ENCODE assay signal across 10 cellular contexts in genomic region chr2:201219328-201220096, GRCh38. TPM values are rescaled to one million over a fixed set of nuclear protein-coding genes. Genes with fewer than 3 reads are reported as not detected.
DNase-seq lines count a peak whose midpoint lies in the region; ATAC-seq and TF ChIP-seq lines count a peak whose summit lies in the region.
"Had no signal": no experiment of that assay in that cellular context is flagged by ENCODE, and none has a peak within 500 bp of the region (broad histone marks: within the 10 kb centered on the region; RNA-seq: fewer than 3 reads in every experiment).

No MANE protein-coding gene starts in this region.

- peaks cover 19 to 41% (median 33%) of the 10 kb centered on the region in 11 experiments; a peak in 21 of 22 replicates for H3K36me3 ChIP-seq in BLaER1 treated with 17β-estradiol and CSF1 and Interleukin-3, amounts not matched to agents 10 nM and 100 nM
- H3K36me3 ChIP-seq in HUES48 (ENCODE audit: control insufficient read depth, insufficient read depth, low read length), result no peaks in the 10 kb centered on the region
- peaks cover 0 to 3% of the 10 kb centered on the region in 2 donors for H3K36me3 ChIP-seq in muscle layer of duodenum (ENCODE audit: control insufficient read depth in 1 of 2, insufficient read depth in 2 of 2, low read length in 2 of 2)
- no peaks in the 10 kb centered on the region; the same call in 1 of the 2 replicates for H3K36me3 ChIP-seq in H7 (replicated peaks; ENCODE audit: control insufficient read depth, insufficient read depth, low read length)

- H3K27ac Mint-ChIP-seq in activated naive CD8-positive, alpha-beta T cell treated with anti-CD3 and anti-CD28 coated beads, Interleukin-2, amount 10 ng/mL, durations not matched to agents 7 days and 5 days, result peak overlapping the region; percentile 73

- TF ChIP-seq CTCF in dorsolateral prefrontal cortex (IDR thresholded peaks at IDR 0.05 in 54 of 56, conservative IDR thresholded peaks at IDR 0.05 in 2 of 56; ENCODE audit: low read depth in 1 of 56, partially characterized antibody in 56 of 56), result no peak

- peak overlapping the region in 7 of 11 experiments; percentile 30 to 84 (median 67); a peak in 13 of 22 replicates for H3K4me2 ChIP-seq in BLaER1 treated with 17β-estradiol and CSF1 and Interleukin-3, amounts not matched to agents 10 nM and 100 nM

- H3K9me3 ChIP-seq in BLaER1 treated with 17β-estradiol and CSF1 and Interleukin-3, amounts not matched to agents 10 nM and 100 nM (replicated peaks in 1 of 11), result no peaks in the 10 kb centered on the region
- H3K9me3 ChIP-seq in HUES48 (ENCODE audit: control insufficient read depth, insufficient read depth, low read length) (no peaks in the 10 kb centered on the region; the same call in 1 of the 2 replicates), muscle layer of duodenum (ENCODE audit: control insufficient read depth in 1 of 2, low read length in 2 of 2) (no peaks in the 10 kb centered on the region)

- H3K4me1 ChIP-seq in BLaER1 treated with 17β-estradiol and CSF1 and Interleukin-3, amounts not matched to agents 10 nM and 100 nM, result peaks cover 7 to 34% (median 20%) of the 10 kb centered on the region in 10 experiments; a peak in 19 of 20 replicates
- H3K4me1 ChIP-seq in HUES48 (ENCODE audit: control insufficient read depth, insufficient read depth, low read length), result peaks cover 22% of the 10 kb centered on the region
- no peaks in the 10 kb centered on the region for H3K4me1 ChIP-seq in muscle layer of duodenum (ENCODE audit: control insufficient read depth in 1 of 2, insufficient read depth in 2 of 2, low read length in 2 of 2)

- peaks cover 30% of the 10 kb centered on the region for H3K36me3 Mint-ChIP-seq in activated naive CD8-positive, alpha-beta T cell treated with anti-CD3 and anti-CD28 coated beads, Interleukin-2, amount 10 ng/mL, durations not matched to agents 7 days and 5 days

- no peak for DNase-seq in activated naive CD8-positive, alpha-beta T cell treated with anti-CD3 and anti-CD28 coated beads, Interleukin-2, amount 10 ng/mL, durations not matched to agents 7 days and 5 days
- no peak for DNase-seq in H7
- no peak for DNase-seq in dorsolateral prefrontal cortex
- no peak for DNase-seq in NCI-H82 treated with DMSO at 0.1 percent for 48 hours (lab: John Stamatoyannopoulos, UW; ENCODE audit: unreplicated experiment)
- no peak for DNase-seq in mucosa of gallbladder (ENCODE audit: low spot score)
- DNase-seq: NCI-H1092, occipital lobe had no signal

- peak overlapping the region in 3 of 11 experiments; percentile 14 to 45 (median 35); a peak in 3 of 22 replicates for H3K9ac ChIP-seq in BLaER1 treated with 17β-estradiol and CSF1 and Interleukin-3, amounts not matched to agents 10 nM and 100 nM
- 0 out of 2 replicates have a peak overlapping the region, but pooled peaks have one; percentile 25 for H3K9ac ChIP-seq in HUES48 (ENCODE audit: low read depth, low read length)

- POLR2A ChIA-PET in activated naive CD8-positive, alpha-beta T cell treated with anti-CD3 and anti-CD28 coated beads, Interleukin-2, amount 10 ng/mL, durations not matched to agents 7 days and 5 days (lab: Charles Lee), result interaction anchor here (0.6 to 2.1 kb wide), 4 partner anchors 34 to 355 kb away, joined by 3 to 11 read pairs (median 4); partner anchors contain the start of genes CASP10, CLK1 and ORC2

- H3K4me1 Mint-ChIP-seq in activated naive CD8-positive, alpha-beta T cell treated with anti-CD3 and anti-CD28 coated beads, Interleukin-2, amount 10 ng/mL, durations not matched to agents 7 days and 5 days, result peaks cover 47% of the 10 kb centered on the region

- peak overlapping the region in 3 of 11 experiments; percentile 36 to 58 (median 37); a peak in 5 of 22 replicates for H3K27ac ChIP-seq in BLaER1 treated with 17β-estradiol and CSF1 and Interleukin-3, amounts not matched to agents 10 nM and 100 nM
- H3K27ac ChIP-seq in HUES48 (ENCODE audit: low read depth, low read length) (peak overlapping the region; percentile 68), muscle layer of duodenum (ENCODE audit: low read length) (peak overlapping the region; percentile 30), dorsolateral prefrontal cortex (peak overlapping the region in 7 of 59 donors; percentile 5 to 53 (median 33))

- H3K4me3 ChIP-seq in BLaER1 treated with 17β-estradiol and CSF1 and Interleukin-3, amounts not matched to agents 10 nM and 100 nM, result no peak overlapping the region
- H3K4me3 ChIP-seq in HUES48 (ENCODE audit: low read depth, low read length), result peak overlapping the region; percentile 42
- H3K4me3 ChIP-seq in muscle layer of duodenum (ENCODE audit: low read depth in 1 of 2, low read length in 2 of 2), result no peak overlapping the region
- H3K4me3 ChIP-seq in H7 (ENCODE audit: insufficient read depth, low read depth, low read length), result no peak overlapping the region
- no peak overlapping the region for H3K4me3 ChIP-seq in dorsolateral prefrontal cortex

- no peaks in the 10 kb centered on the region for H4K20me1 ChIP-seq in BLaER1 treated with 17β-estradiol and CSF1 and Interleukin-3, amounts not matched to agents 10 nM and 100 nM

- intact Hi-C loops in dorsolateral prefrontal cortex (cut with DNase I), result no loop called here

- no peak for ATAC-seq in activated naive CD8-positive, alpha-beta T cell treated with anti-CD3 and anti-CD28 coated beads, Interleukin-2, amount 10 ng/mL, durations not matched to agents 7 days and 5 days (ENCODE audit: low read depth)

- H3K27me3 Mint-ChIP-seq in activated naive CD8-positive, alpha-beta T cell treated with anti-CD3 and anti-CD28 coated beads, Interleukin-2, amount 10 ng/mL, durations not matched to agents 7 days and 5 days, result no peaks in the 10 kb centered on the region

- no peaks in the 10 kb centered on the region for H3K9me3 Mint-ChIP-seq in activated naive CD8-positive, alpha-beta T cell treated with anti-CD3 and anti-CD28 coated beads, Interleukin-2, amount 10 ng/mL, durations not matched to agents 7 days and 5 days

- no peak overlapping the region for H3K4me3 Mint-ChIP-seq in activated naive CD8-positive, alpha-beta T cell treated with anti-CD3 and anti-CD28 coated beads, Interleukin-2, amount 10 ng/mL, durations not matched to agents 7 days and 5 days

- H3K27me3 ChIP-seq in BLaER1 treated with 17β-estradiol and CSF1 and Interleukin-3, amounts not matched to agents 10 nM and 100 nM, result no peaks in the 10 kb centered on the region
- H3K27me3 ChIP-seq in HUES48 (ENCODE audit: control insufficient read depth, insufficient read depth, low read length) (no peaks in the 10 kb centered on the region), muscle layer of duodenum (ENCODE audit: low read depth, low read length) (no peaks in the 10 kb centered on the region), H7 (ENCODE audit: control insufficient read depth, insufficient read depth, low read length) (no peaks in the 10 kb centered on the region), dorsolateral prefrontal cortex (no peaks in the 10 kb centered on the region)

RNA-seq across cellular contexts. Expression of gene CASP10, which starts 36.6 kb away (rescaled TPM):
- 10 to 100 TPM; 45.2 to 46.1 TPM for total RNA-seq in activated naive CD8-positive, alpha-beta T cell treated with anti-CD3 and anti-CD28 coated beads, Interleukin-2, amount 10 ng/mL, durations not matched to agents 7 days and 5 days
- 5.1 and 5.4 TPM in 2 replicates for total RNA-seq in H7 (2014; rRNA removed; shearing (Covaris generic))
- total RNA-seq in dorsolateral prefrontal cortex, result 1 to 10 TPM; 1.5 to 9.8 (median 4.2) TPM
- 18.9 TPM for total RNA-seq in mucosa of gallbladder

RNA-seq across cellular contexts. Expression of gene CASP8, which starts 40.8 kb away (rescaled TPM):
- total RNA-seq in activated naive CD8-positive, alpha-beta T cell treated with anti-CD3 and anti-CD28 coated beads, Interleukin-2, amount 10 ng/mL, durations not matched to agents 7 days and 5 days, result 100 to 1,000 TPM; 115 to 127 TPM
- 16.1 and 16.9 TPM in 2 replicates for total RNA-seq in H7 (2014; rRNA removed; shearing (Covaris generic))
- total RNA-seq in dorsolateral prefrontal cortex, result 1 to 10 TPM in 118 of 120 experiments, under 1 TPM in 2; 0.80 to 7.9 (median 3.2) TPM
- total RNA-seq in mucosa of gallbladder, result 26.3 TPM
